27 cellular contexts compared by ENCODE assay signal in the genomic region with DNA sequence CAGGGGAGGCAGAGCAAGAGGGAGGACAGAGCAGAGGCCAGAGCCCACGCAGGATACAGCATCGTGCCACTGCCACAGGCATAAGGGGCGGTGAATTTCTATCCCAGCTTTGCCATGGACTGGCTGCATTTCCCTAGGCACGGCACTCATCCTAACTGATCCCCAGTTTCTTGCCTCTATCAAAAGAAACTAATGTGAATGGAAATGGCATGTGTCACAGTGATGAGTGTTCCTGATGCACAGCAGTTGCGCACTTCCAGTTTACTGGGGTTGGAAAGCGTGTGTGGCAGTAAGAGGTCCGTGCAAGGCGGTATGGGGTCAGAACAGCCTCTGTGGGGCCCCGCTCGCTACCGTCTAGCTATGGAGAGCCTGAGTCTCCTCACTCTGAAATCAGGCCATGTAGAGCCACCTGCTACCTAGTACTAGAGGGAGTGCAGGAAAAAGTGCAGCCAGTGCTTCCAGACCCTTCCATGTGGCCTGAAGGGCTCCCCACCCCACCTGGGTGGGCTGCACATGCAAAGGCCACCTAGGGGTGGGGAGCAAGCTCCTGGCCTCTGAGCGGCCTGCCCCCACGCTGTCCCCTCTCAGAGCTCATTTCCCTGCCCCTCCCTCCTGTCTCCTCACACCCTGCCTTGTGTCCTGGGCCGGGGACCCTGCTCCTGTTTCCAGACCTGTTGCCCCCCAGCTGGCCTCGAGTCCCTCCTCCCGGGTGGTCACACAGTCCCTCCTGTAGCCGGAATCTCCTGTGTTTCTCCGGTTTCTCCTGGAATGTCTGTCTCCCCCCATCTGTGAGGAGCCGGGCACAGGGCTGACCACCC. TPM values are rescaled to one million over a fixed set of nuclear protein-coding genes. Genes with fewer than 3 reads are reported as not detected.
DNase-seq lines count a peak whose midpoint lies in the region; ATAC-seq lines count a peak whose summit lies in the region.
"Had no signal": no experiment of that assay in that cellular context is flagged by ENCODE, and none has a peak within 500 bp of the region (broad histone marks: within the 10 kb centered on the region; RNA-seq: fewer than 3 reads in every experiment).

No MANE protein-coding gene starts in this region.

- no peak overlapping the region for H3K18ac ChIP-seq in mesenchymal stem cell (ENCODE audit: low read depth in 1 of 2, low read length in 2 of 2)

- peaks cover 0 to 30% (median 9%) of the 10 kb centered on the region in 11 experiments; a peak in 15 of 22 replicates for H3K9me3 ChIP-seq in BLaER1 treated with 17β-estradiol and CSF1 and Interleukin-3, amounts not matched to agents 10 nM and 100 nM (replicated peaks in 1 of 11)
- no peaks in the 10 kb centered on the region for H3K9me3 ChIP-seq in mesenchymal stem cell (ENCODE audit: control insufficient read depth, low read length)
- H3K9me3 ChIP-seq: Caco-2, MG63 had no signal

- WGBS in mesenchymal stem cell: 75% methylated on average over 18 of the region's 19 CpGs

- H4K20me1 ChIP-seq in BLaER1 treated with 17β-estradiol and CSF1 and Interleukin-3, amounts not matched to agents 10 nM and 100 nM: no peaks in the 10 kb centered on the region

- no peaks in the 10 kb centered on the region for H3K9me3 Mint-ChIP-seq in activated T-helper 17 cell treated with anti-CD3 and anti-CD28 coated beads, Interleukin-2, amount 50 U/mL, for 72 hours

- ATAC-seq in activated T-helper 17 cell treated with anti-CD3 and anti-CD28 coated beads, Interleukin-2, amount 50 U/mL, for 72 hours (replicated peaks): peak; percentile 24
- peak; percentile 30 for ATAC-seq in stimulated activated naive CD8-positive, alpha-beta T cell treated with anti-CD3 and anti-CD28 coated beads, Interleukin-15, Interleukin-2, amounts not matched to agents 100 U/mL and 50 U/mL, for 24 hours

- no peak overlapping the region for H3K4ac ChIP-seq in mesenchymal stem cell (ENCODE audit: low read depth in 1 of 2, low read length in 2 of 2)

- DNase-seq in mesenchymal stem cell: no peak
- DNase-seq in stimulated activated naive CD8-positive, alpha-beta T cell treated with anti-CD3 and anti-CD28 coated beads, Interleukin-15, Interleukin-2, amounts not matched to agents 100 U/mL and 50 U/mL, for 24 hours: no peak
- no peak for DNase-seq in NCI-H2081 (lab: John Stamatoyannopoulos, UW)
- no peak for DNase-seq in activated effector memory CD4-positive, alpha-beta T cell treated with Interleukin-2 at 50 U/mL for 16 hours
- DNase-seq in activated gamma-delta T cell treated with Interleukin-2 at 50 U/mL for 16 hours: no peak
- no peak for DNase-seq in stimulated activated naive CD4-positive, alpha-beta T cell treated with Interleukin-2 at 50 U/mL for 16 hours (lab: John Stamatoyannopoulos, UW)
- DNase-seq: C1 segment of cervical spinal cord; Caco-2; CD4-positive, alpha-beta memory T cell; H7; KBM-7; MG63; NCI-H1105 treated with DMSO at 0.1 percent for 48 hours; NCI-H146; NCI-H1930; NCI-H446 treated with DMSO at 0.1 percent for 48 hours; NCI-H526; NCI-H82; PC-9; SHP77 treated with DMSO at 0.1 percent for 48 hours had no signal

- H3K4me1 Mint-ChIP-seq in activated T-helper 17 cell treated with anti-CD3 and anti-CD28 coated beads, Interleukin-2, amount 50 U/mL, for 72 hours: no peaks in the 10 kb centered on the region
- H3K4me1 Mint-ChIP-seq: CD4-positive, alpha-beta memory T cell had no signal

- no peaks in the 10 kb centered on the region for H3K27me3 ChIP-seq in BLaER1 treated with 17β-estradiol and CSF1 and Interleukin-3, amounts not matched to agents 10 nM and 100 nM
- no peaks in the 10 kb centered on the region for H3K27me3 ChIP-seq in mesenchymal stem cell (ENCODE audit: control insufficient read depth in 1 of 2, insufficient read depth in 1 of 2, low read length in 2 of 2)
- H3K27me3 ChIP-seq: MG63 had no signal

- H2BK120ac ChIP-seq in mesenchymal stem cell (ENCODE audit: low read depth, low read length): no peak overlapping the region

- no peak overlapping the region for H3K4me3 Mint-ChIP-seq in activated T-helper 17 cell treated with anti-CD3 and anti-CD28 coated beads, Interleukin-2, amount 50 U/mL, for 72 hours
- H3K4me3 Mint-ChIP-seq: CD4-positive, alpha-beta memory T cell had no signal

- no peaks in the 10 kb centered on the region for H3K79me1 ChIP-seq in mesenchymal stem cell (replicated peaks; ENCODE audit: low read length, poor library complexity, severe bottlenecking)

- no peak overlapping the region for H4K8ac ChIP-seq in mesenchymal stem cell (ENCODE audit: low read length)

- no peak overlapping the region for H2AK5ac ChIP-seq in mesenchymal stem cell (ENCODE audit: low read length, severe bottlenecking)

- peak overlapping the region; percentile 55 to 75 (median 60) for H3K4me2 ChIP-seq in BLaER1 treated with 17β-estradiol and CSF1 and Interleukin-3, amounts not matched to agents 10 nM and 100 nM
- no peak overlapping the region for H3K4me2 ChIP-seq in mesenchymal stem cell (ENCODE audit: low read length, poor library complexity, severe bottlenecking)
- H3K4me2 ChIP-seq: PC-9 had no signal

- H2BK12ac ChIP-seq in mesenchymal stem cell (ENCODE audit: low read length in 2 of 2): no peak overlapping the region

- H4K91ac ChIP-seq in mesenchymal stem cell (ENCODE audit: low read length): peak overlapping the region; percentile 39

- H3K27me3 Mint-ChIP-seq in activated T-helper 17 cell treated with anti-CD3 and anti-CD28 coated beads, Interleukin-2, amount 50 U/mL, for 72 hours: no peaks in the 10 kb centered on the region
- H3K27me3 Mint-ChIP-seq: CD4-positive, alpha-beta memory T cell had no signal

- H3K4me1 ChIP-seq in BLaER1 treated with 17β-estradiol and CSF1 and Interleukin-3, amounts not matched to agents 10 nM and 100 nM: peaks cover 18 to 43% (median 32%) of the 10 kb centered on the region in 10 experiments
- no peaks in the 10 kb centered on the region for H3K4me1 ChIP-seq in mesenchymal stem cell (ENCODE audit: control insufficient read depth, insufficient read depth, low read depth, low read length)
- H3K4me1 ChIP-seq: Caco-2 had no signal

- H3K36me3 ChIP-seq in BLaER1 treated with 17β-estradiol and CSF1 and Interleukin-3, amounts not matched to agents 10 nM and 100 nM: no peaks in the 10 kb centered on the region
- no peaks in the 10 kb centered on the region for H3K36me3 ChIP-seq in mesenchymal stem cell (ENCODE audit: control insufficient read depth in 1 of 2, insufficient read depth in 2 of 2, low read depth in 1 of 2, low read length in 2 of 2)
- H3K36me3 ChIP-seq: MG63 had no signal

- no peaks in the 10 kb centered on the region for H3K36me3 Mint-ChIP-seq in activated T-helper 17 cell treated with anti-CD3 and anti-CD28 coated beads, Interleukin-2, amount 50 U/mL, for 72 hours (ENCODE audit: low read depth)
- H3K36me3 Mint-ChIP-seq: CD4-positive, alpha-beta memory T cell had no signal

- no peak overlapping the region for H2BK5ac ChIP-seq in mesenchymal stem cell (ENCODE audit: low read depth, low read length, poor library complexity, severe bottlenecking)

- peak overlapping the region in 1 of 11 experiments; percentile 13; a peak in 3 of 22 replicates for H3K9ac ChIP-seq in BLaER1 treated with 17β-estradiol and CSF1 and Interleukin-3, amounts not matched to agents 10 nM and 100 nM
- H3K9ac ChIP-seq in mesenchymal stem cell (ENCODE audit: low read length): no peak overlapping the region
- H3K9ac ChIP-seq: GM23248 had no signal

- no peak overlapping the region for H3K27ac Mint-ChIP-seq in activated T-helper 17 cell treated with anti-CD3 and anti-CD28 coated beads, Interleukin-2, amount 50 U/mL, for 72 hours
- H3K27ac Mint-ChIP-seq: CD4-positive, alpha-beta memory T cell had no signal

- H3K27ac ChIP-seq in BLaER1 treated with 17β-estradiol and CSF1 and Interleukin-3, amounts not matched to agents 10 nM and 100 nM: peak overlapping the region in 9 of 11 experiments; percentile 1 to 57 (median 45); a peak in 15 of 22 replicates
- H3K27ac ChIP-seq in mesenchymal stem cell (ENCODE audit: low read length, poor library complexity, severe bottlenecking): no peak overlapping the region
- H3K27ac ChIP-seq: GM23248, PC-9, SK-N-MC had no signal

- no peak overlapping the region for H3K14ac ChIP-seq in mesenchymal stem cell (ENCODE audit: low read length in 2 of 2)

- H2AFZ ChIP-seq in mesenchymal stem cell (ENCODE audit: low read depth, low read length): no peak overlapping the region
- H2AFZ ChIP-seq: GM23248, PC-9 had no signal

- no peak overlapping the region for H2BK15ac ChIP-seq in mesenchymal stem cell (ENCODE audit: low read depth, poor library complexity, severe bottlenecking)

- no peak overlapping the region for H3K4me3 ChIP-seq in BLaER1 treated with 17β-estradiol and CSF1 and Interleukin-3, amounts not matched to agents 10 nM and 100 nM
- no peak overlapping the region for H3K4me3 ChIP-seq in mesenchymal stem cell (ENCODE audit: insufficient read depth in 1 of 2, low read depth in 1 of 2, low read length in 2 of 2)
- H3K4me3 ChIP-seq: GM23248, MG63, PC-9, SK-N-MC had no signal

- no peak overlapping the region for H3K23ac ChIP-seq in mesenchymal stem cell (ENCODE audit: low read length in 2 of 2)

RNA-seq across cellular contexts. Expression of a gene that starts 5.0 kb away (rescaled TPM):
- total RNA-seq in activated T-helper 17 cell treated with anti-CD3 and anti-CD28 coated beads, Interleukin-2, amount 50 U/mL, for 72 hours: not detected
- not detected for polyA plus RNA-seq in mesenchymal stem cell (2013, experiment 1 of 2)
- polyA plus RNA-seq in mesenchymal stem cell (2013, experiment 2 of 2): not detected
- total RNA-seq: Caco-2; CD4-positive, alpha-beta memory T cell; GM23248; H7; HT1080; PC-9; RPMI7951 had no signal
- polyA plus RNA-seq: AG04450; CD4-positive, alpha-beta memory T cell; GM23248 had no signal
